ENCODE assay signal across 13 cellular contexts in the genomic region with DNA sequence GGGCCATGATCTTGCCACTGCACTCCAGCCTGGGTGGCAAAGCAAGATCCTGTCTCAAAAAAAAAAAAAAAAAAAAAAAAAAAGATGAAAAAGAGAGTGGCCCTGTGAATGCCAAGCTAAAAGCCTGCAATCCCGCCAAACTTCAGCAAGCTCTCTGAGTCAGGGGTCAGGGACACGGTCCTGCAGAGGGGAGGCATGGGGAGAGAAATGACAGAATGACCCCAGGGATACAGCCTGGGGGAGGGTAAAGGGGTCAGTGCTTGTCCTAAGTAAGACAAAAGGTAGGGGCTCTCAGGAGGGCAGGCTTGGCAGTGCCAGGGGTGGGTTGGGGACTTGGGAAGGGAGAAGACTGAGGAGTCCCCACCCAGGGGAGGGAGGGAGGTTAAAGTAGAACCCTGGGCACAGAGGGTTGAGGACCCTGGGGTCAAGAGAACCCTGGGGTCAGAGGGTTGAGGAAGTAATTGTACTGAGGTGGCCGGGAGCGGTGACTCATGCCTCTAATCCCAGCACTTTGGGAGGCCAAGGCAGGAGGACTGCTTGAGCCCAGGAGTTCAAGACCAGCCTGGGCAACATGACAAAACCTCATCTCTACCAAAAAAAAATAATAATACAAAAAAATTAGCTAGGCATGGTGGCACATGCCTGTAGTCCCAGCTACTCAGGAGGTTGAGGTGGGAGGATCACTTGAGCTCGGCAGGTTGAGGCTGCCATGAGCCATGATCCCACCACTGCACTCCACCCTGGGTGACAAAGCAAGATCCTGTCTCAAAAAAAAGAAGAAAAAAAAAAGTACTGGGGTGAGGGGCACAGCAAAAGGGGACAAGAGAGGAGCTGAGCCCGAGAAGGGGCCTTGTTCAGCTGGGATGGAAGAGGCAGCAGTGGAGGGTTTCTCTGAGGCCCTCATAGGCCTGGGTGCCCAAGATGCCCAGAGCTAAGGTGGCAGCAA. TPM values are rescaled to one million over a fixed set of nuclear protein-coding genes. Genes with fewer than 3 reads are reported as not detected.
DNase-seq lines count a peak whose midpoint lies in the region; ATAC-seq, FAIRE-seq and TF ChIP-seq lines count a peak whose summit lies in the region.
"Had no signal": no experiment of that assay in that cellular context is flagged by ENCODE, and none has a peak within 500 bp of the region (broad histone marks: within the 10 kb centered on the region; RNA-seq: fewer than 3 reads in every experiment).

No MANE protein-coding gene starts in this region.

- no peak overlapping the region for H2AFZ ChIP-seq in H1 (ENCODE audit: low read length)
- peak overlapping the region; percentile 77 for H2AFZ ChIP-seq in neuronal stem cell (ENCODE audit: low read length)

- H3K27ac ChIP-seq in cardiac muscle cell (peak overlapping the region; percentile 98), H1 (ENCODE audit: low read depth, low read length) (peak overlapping the region; percentile 69; the same call in 1 of the 2 replicates), neuronal stem cell (replicated peaks; ENCODE audit: low read length) (peak overlapping the region; percentile 95), uterus (peak overlapping the region; percentile 97 to 99)
- H3K27ac ChIP-seq: VCaP had no signal

- H2BK120ac ChIP-seq in H1 (replicated peaks; ENCODE audit: low read depth, low read length) (peak overlapping the region; percentile 36), neuronal stem cell (ENCODE audit: low read depth, low read length) (peak overlapping the region; percentile 2)

- no peaks in the 10 kb centered on the region for H3K79me1 ChIP-seq in H1 (ENCODE audit: low read depth, low read length)
- peaks cover 3% of the 10 kb centered on the region for H3K79me1 ChIP-seq in neuronal stem cell (ENCODE audit: low read depth, low read length)

- peak overlapping the region; percentile 88 for H4K8ac ChIP-seq in H1 (ENCODE audit: extremely low read depth, insufficient read depth, low read length)
- H4K8ac ChIP-seq in neuronal stem cell (ENCODE audit: low read depth, low read length) = peak overlapping the region; percentile 99

- H4K91ac ChIP-seq in H1 (replicated peaks; ENCODE audit: insufficient read length, low read length) = peak overlapping the region; percentile 77
- H4K91ac ChIP-seq in neuronal stem cell (ENCODE audit: low read depth, low read length, poor library complexity) = peak overlapping the region; percentile 64

- H3K23ac ChIP-seq in H1 (ENCODE audit: insufficient read length) (no peak overlapping the region), neuronal stem cell (ENCODE audit: low read depth, low read length, poor library complexity) (no peak overlapping the region)

- H3K9me3 ChIP-seq in cardiac muscle cell (ENCODE audit: low read depth) (no peaks in the 10 kb centered on the region), H1 (ENCODE audit: insufficient read depth in 2 of 2, low read depth in 1 of 2, low read length in 1 of 2) (no peaks in the 10 kb centered on the region), neuronal stem cell (replicated peaks in 1 of 2; ENCODE audit: control insufficient read depth in 2 of 2, insufficient read depth in 1 of 2, low read depth in 1 of 2, low read length in 2 of 2) (no peaks in the 10 kb centered on the region), uterus (no peaks in the 10 kb centered on the region)

- DNase-seq in cardiac muscle cell (ENCODE audit: low read depth in 1 of 2, low spot score in 1 of 2) (no peak), Right ventricle myocardium inferior (ENCODE audit: missing footprints) (no peak), H1 (ENCODE audit: low read depth in 1 of 2, low spot score in 2 of 2) (no peak), neuronal stem cell (ENCODE audit: low spot score) (no peak), uterus (no peak), SW480 (ENCODE audit: low spot score) (no peak), NCI-H2227 treated with DMSO at 0.1 percent for 48 hours (lab: John Stamatoyannopoulos, UW) (no peak), medulla oblongata (ENCODE audit: extremely low spot score) (no peak)
- DNase-seq: AML-193, MM.1S had no signal

- intact Hi-C loops in Right ventricle myocardium inferior (cut with DNase I) (no loop called here), uterus (cut with DNase I; ENCODE audit: low total_unique reads) (no loop called here)

- H3K4ac ChIP-seq in H1 (replicated peaks; ENCODE audit: insufficient read length, low read depth, low read length) (peak overlapping the region; percentile 86), neuronal stem cell (ENCODE audit: low read length) (no peak overlapping the region)

- peak overlapping the region; percentile 46 to 58 for H3K4me2 ChIP-seq in H1 (ENCODE audit: insufficient read depth in 1 of 2, low read depth in 2 of 2, low read length in 2 of 2)
- peak overlapping the region; percentile 42 for H3K4me2 ChIP-seq in neuronal stem cell (ENCODE audit: insufficient read depth, low read length, poor library complexity, severe bottlenecking)

- peak overlapping the region; percentile 42 for H3K56ac ChIP-seq in H1 (replicated peaks; ENCODE audit: insufficient read length, low read depth, low read length)

- FAIRE-seq in H1 (lab: Jason Lieb, UNC) = no peak

- TF ChIP-seq CTCF in cardiac muscle cell (IDR thresholded peaks at IDR 0.05; ENCODE audit: low read depth, low read length) = no peak
- TF ChIP-seq CTCF in H1 (IDR thresholded peaks at IDR 0.05; ENCODE audit: control extremely low read depth in 1 of 3, insufficient read depth in 1 of 3, low read depth in 1 of 3, low read length in 3 of 3) = no peak
- TF ChIP-seq CTCF in uterus (IDR thresholded peaks at IDR 0.05) = no peak

- no peaks in the 10 kb centered on the region for H3K79me2 ChIP-seq in H1 (ENCODE audit: control insufficient read depth in 1 of 2, insufficient read depth in 2 of 2, low read length in 2 of 2)

- H4K20me1 ChIP-seq in H1 (replicated peaks in 1 of 2; ENCODE audit: control insufficient read depth in 1 of 2, insufficient read depth in 2 of 2, low read length in 2 of 2) = peaks cover 0 to 1% of the 10 kb centered on the region in 2 experiments

- H2BK15ac ChIP-seq in H1 (ENCODE audit: low read length) = no peak overlapping the region
- peak overlapping the region; percentile 23 for H2BK15ac ChIP-seq in neuronal stem cell (ENCODE audit: low read length)

- H3K14ac ChIP-seq in H1 (ENCODE audit: insufficient read length) = no peak overlapping the region
- peak overlapping the region; percentile 39 for H3K14ac ChIP-seq in neuronal stem cell (ENCODE audit: low read length)

- H2AK5ac ChIP-seq in H1 (ENCODE audit: low read depth, low read length) = no peak overlapping the region; the same call in 1 of the 2 replicates
- peak overlapping the region; percentile 66 for H2AK5ac ChIP-seq in neuronal stem cell (ENCODE audit: low read depth, low read length)

- ATAC-seq in Right ventricle myocardium inferior = no peak

- H3K27me3 ChIP-seq in cardiac muscle cell (no peaks in the 10 kb centered on the region), H1 (replicated peaks in 1 of 4; ENCODE audit: control insufficient read depth in 3 of 4, extremely low read depth in 1 of 4, insufficient read depth in 3 of 4, low read length in 3 of 4) (no peaks in the 10 kb centered on the region; a peak in 2 of 7 replicates), neuronal stem cell (ENCODE audit: control insufficient read depth in 3 of 3, insufficient read depth in 3 of 3, low read depth in 1 of 3, low read length in 3 of 3) (no peaks in the 10 kb centered on the region), uterus (no peaks in the 10 kb centered on the region)

- no peak for TF ChIP-seq EP300 in H1 (IDR thresholded peaks at IDR 0.05; ENCODE audit: borderline replicate concordance in 1 of 2, low read depth in 2 of 2, low read length in 2 of 2)

- H3K18ac ChIP-seq in H1 (ENCODE audit: extremely low read depth, low read length) (peak overlapping the region; percentile 80), neuronal stem cell (ENCODE audit: low read length) (peak overlapping the region; percentile 89)

- peak overlapping the region; percentile 69 for H4K5ac ChIP-seq in H1 (ENCODE audit: insufficient read length, low read depth, low read length)

- peak overlapping the region; percentile 99 for H2BK12ac ChIP-seq in H1 (ENCODE audit: low read depth, low read length)
- H2BK12ac ChIP-seq in neuronal stem cell (ENCODE audit: low read length) = peak overlapping the region; percentile 3

- TF ChIP-seq RAD21 in H1 (IDR thresholded peaks at IDR 0.05 in 1 of 2, conservative IDR thresholded peaks at IDR 0.05 in 1 of 2; ENCODE audit: low read depth in 2 of 2, low read length in 2 of 2) = no peak

- H3K4me3 ChIP-seq in cardiac muscle cell (no peak overlapping the region), H1 (ENCODE audit: extremely low read depth in 1 of 4, insufficient read depth in 2 of 4, low read depth in 3 of 4, low read length in 4 of 4) (0 out of 8 replicates have a peak overlapping the region, but pooled peaks of 2 of the 4 experiments have one; percentile 1 to 19), neuronal stem cell (ENCODE audit: low read length in 2 of 2) (no peak overlapping the region), uterus (no peak overlapping the region)

- H3K36me3 ChIP-seq in cardiac muscle cell (no peaks in the 10 kb centered on the region), H1 (ENCODE audit: control insufficient read depth in 2 of 4, insufficient read depth in 4 of 4, low read length in 3 of 4) (no peaks in the 10 kb centered on the region), neuronal stem cell (replicated peaks in 1 of 2; ENCODE audit: control insufficient read depth in 2 of 2, insufficient read depth in 2 of 2, low read length in 2 of 2) (peaks cover 4 to 10% of the 10 kb centered on the region in 2 donors), uterus (no peaks in the 10 kb centered on the region)

- TF ChIP-seq POLR2A in H1 (IDR thresholded peaks at IDR 0.05; ENCODE audit: control extremely low read depth in 1 of 2, low read depth in 2 of 2, low read length in 2 of 2) (no peak; a peak in 1 of 3 replicates), uterus (IDR thresholded peaks at IDR 0.05) (no peak)

- H2BK5ac ChIP-seq in H1 (ENCODE audit: low read depth, low read length) (peak overlapping the region; percentile 86), neuronal stem cell (ENCODE audit: low read length) (peak overlapping the region; percentile 80)

- POLR2A ChIA-PET in H1 (lab: Charles Lee; ENCODE audit: partially characterized antibody) = interaction anchor here (0.6 to 3.5 kb wide), 23 partner anchors 9 to 584 kb away, joined by 3 to 19 read pairs (median 5); a partner anchor contains a TSS

- peaks cover 4% of the 10 kb centered on the region; the same call in 1 of the 2 replicates for H3K23me2 ChIP-seq in H1 (ENCODE audit: low read depth, low read length)

- CTCF ChIA-PET in H1 (lab: Charles Lee; ENCODE audit: partially characterized antibody) = interaction anchor here (0.6 to 53.5 kb wide), 15 partner anchors 8 to 462 kb away, joined by 3 to 2149 read pairs (median 5); a partner anchor contains a TSS

- H3K9ac ChIP-seq in H1 (replicated peaks in 1 of 4; ENCODE audit: extremely low read depth in 1 of 4, low read depth in 3 of 4, low read length in 3 of 4) (no peak overlapping the region; a peak in 1 of 7 replicates), neuronal stem cell (ENCODE audit: low read depth, low read length, poor library complexity) (peak overlapping the region; percentile 32)

- 73% methylated on average over 6 of the region's 6 CpGs; no CpG with 5 or more reads in 1 of the 2 experiments for WGBS in H1 (ENCODE audit: extremely low coverage in 1 of 2, insufficient coverage in 1 of 2, insufficient read length in 1 of 2, insufficient replicate concordance in 2 of 2, low coverage in 1 of 2, low lambda C conversion rate in 2 of 2, missing lambda C conversion rate in 1 of 2), 2 experiments
- WGBS in neuronal stem cell (ENCODE audit: extremely low coverage in 2 of 2, insufficient read length in 2 of 2, insufficient replicate concordance in 1 of 2), 2 donors = no CpG with 5 or more reads among the region's 6 CpGs

- peak overlapping the region; percentile 97; the same call in 1 of the 2 replicates for H2BK20ac ChIP-seq in H1 (ENCODE audit: low read length)

- peaks cover 52% of the 10 kb centered on the region for H3K4me1 ChIP-seq in cardiac muscle cell (ENCODE audit: low read depth)
- peaks cover 0 to 54% (median 44%) of the 10 kb centered on the region in 4 experiments; a peak in 6 of 7 replicates for H3K4me1 ChIP-seq in H1 (replicated peaks in 1 of 4; ENCODE audit: control insufficient read depth in 3 of 4, insufficient read depth in 4 of 4, low read length in 3 of 4)
- H3K4me1 ChIP-seq in neuronal stem cell (ENCODE audit: control insufficient read depth in 2 of 2, insufficient read depth in 1 of 2, low read depth in 1 of 2, low read length in 2 of 2) = peaks cover 58 to 64% of the 10 kb centered on the region in 2 donors
- peaks cover 9 to 40% of the 10 kb centered on the region in 2 donors for H3K4me1 ChIP-seq in uterus

RNA-seq across cellular contexts. Expression of a gene that starts 5.2 kb away (rescaled TPM):
- total RNA-seq in cardiac muscle cell (16.7 and 25.9 TPM in 2 replicates), Right ventricle myocardium inferior (19.8 TPM), uterus (100 to 1,000 TPM in 1 of 4 donors, 10 to 100 TPM in 3; 24.1 to 113 (median 77.2) TPM)
- polyA plus RNA-seq in cardiac muscle cell (20.6 and 23.1 TPM in 2 replicates), H1 (2011; rRNA removed) (3.0 and 7.1 TPM in 2 replicates)
- total RNA-seq in H1 (2021; fragmentation: NEBNext Ultra II Directional; extraction: Animal tissue kit (Norgen Biotek cat#: 25700)) = 4.7 and 4.8 TPM in 2 replicates
- 7.4 TPM for polyA plus RNA-seq in H1 (2011; cell fraction: cytosol; rRNA removed)
- polyA plus RNA-seq in H1 (2011; cell fraction: nucleus; rRNA removed) = 37.5 TPM
- 3.1 to 6.7 TPM (median 5.4 TPM) in 4 replicates for polyA plus RNA-seq in H1 (2012, experiment 1 of 2)
- 2.1 TPM for polyA plus RNA-seq in H1 (2012, experiment 2 of 2)
- 2.4 TPM for polyA plus RNA-seq in H1 (2013, experiment 1 of 2)
- 2.4 TPM for polyA plus RNA-seq in H1 (2013, experiment 2 of 2)
- polyA minus RNA-seq in H1 (2011; rRNA and poly(A)+ RNA removed) = 1.2 and 1.4 TPM in 2 replicates
- 9.0 TPM for polyA minus RNA-seq in H1 (2011; cell fraction: cytosol; rRNA and poly(A)+ RNA removed)
- polyA minus RNA-seq in H1 (2011; cell fraction: nucleus; rRNA and poly(A)+ RNA removed) = 6.6 TPM
- 5.0 TPM for polyA plus RNA-seq in neuronal stem cell (2013, experiment 1 of 2)
- 5.2 TPM for polyA plus RNA-seq in neuronal stem cell (2013, experiment 2 of 2)

RNA-seq across cellular contexts. Expression of a gene that starts 15.2 kb away (rescaled TPM):
- 26.4 and 29.2 TPM in 2 replicates for total RNA-seq in cardiac muscle cell
- polyA plus RNA-seq in cardiac muscle cell = 16.4 and 18.1 TPM in 2 replicates
- 29.8 TPM for total RNA-seq in Right ventricle myocardium inferior
- total RNA-seq in H1 (2021; fragmentation: NEBNext Ultra II Directional; extraction: Animal tissue kit (Norgen Biotek cat#: 25700)) = 0.57 and 0.58 TPM in 2 replicates
- polyA plus RNA-seq in H1 (2011; rRNA removed) = 0.68 and 0.94 TPM in 2 replicates
- polyA plus RNA-seq in H1 (2011; cell fraction: cytosol; rRNA removed) = 0.74 TPM
- polyA plus RNA-seq in H1 (2011; cell fraction: nucleus; rRNA removed) = 1.1 TPM
- 0.37 to 0.74 TPM (median 0.57 TPM) in 4 replicates for polyA plus RNA-seq in H1 (2012, experiment 1 of 2)
- polyA plus RNA-seq in H1 (2012, experiment 2 of 2) = 0.38 TPM
- 0.20 TPM for polyA plus RNA-seq in H1 (2013, experiment 1 of 2)
- polyA plus RNA-seq in H1 (2013, experiment 2 of 2) = 0.15 TPM
- 0.63 and 0.69 TPM in 2 replicates for polyA minus RNA-seq in H1 (2011; rRNA and poly(A)+ RNA removed)
- polyA minus RNA-seq in H1 (2011; cell fraction: cytosol; rRNA and poly(A)+ RNA removed) = not detected
- not detected for polyA minus RNA-seq in H1 (2011; cell fraction: nucleus; rRNA and poly(A)+ RNA removed)
- 0.28 TPM for polyA plus RNA-seq in neuronal stem cell (2013, experiment 1 of 2)
- 0.21 TPM for polyA plus RNA-seq in neuronal stem cell (2013, experiment 2 of 2)
- 1 to 10 TPM in 1 of 4 donors, under 1 TPM in 1, not detected in 2; 0.90 to 1.5 TPM for total RNA-seq in uterus
- total RNA-seq: activated T-helper 2 cell treated with anti-CD3 and anti-CD28 coated beads, Interferon-gamma antibody, Interleukin-2, Interleukin-4, amounts not matched to agents 10 μg/mL and 5 μg/mL and 100 μg/mL, durations not matched to agents 14 hours and 24 hours and 36 hours; mononuclear cell had no signal

RNA-seq across cellular contexts. Expression of a gene that starts 27.7 kb away (rescaled TPM):
- total RNA-seq in cardiac muscle cell (160 and 179 TPM in 2 replicates), Right ventricle myocardium inferior (153 TPM), uterus (100 to 1,000 TPM; 123 to 325 (median 173) TPM)
- polyA plus RNA-seq in cardiac muscle cell (255 and 285 TPM in 2 replicates), H1 (2011; rRNA removed) (516 and 539 TPM in 2 replicates)
- 168 and 169 TPM in 2 replicates for total RNA-seq in H1 (2021; fragmentation: NEBNext Ultra II Directional; extraction: Animal tissue kit (Norgen Biotek cat#: 25700))
- 378 TPM for polyA plus RNA-seq in H1 (2011; cell fraction: cytosol; rRNA removed)
- polyA plus RNA-seq in H1 (2011; cell fraction: nucleus; rRNA removed) = 319 TPM
- 135 to 260 TPM (median 228 TPM) in 4 replicates for polyA plus RNA-seq in H1 (2012, experiment 1 of 2)
- polyA plus RNA-seq in H1 (2012, experiment 2 of 2) = 195 TPM
- polyA plus RNA-seq in H1 (2013, experiment 1 of 2) = 215 TPM
- 242 TPM for polyA plus RNA-seq in H1 (2013, experiment 2 of 2)
- polyA minus RNA-seq in H1 (2011; rRNA and poly(A)+ RNA removed) = 310 and 337 TPM in 2 replicates
- polyA minus RNA-seq in H1 (2011; cell fraction: cytosol; rRNA and poly(A)+ RNA removed) = 106 TPM
- 98.5 TPM for polyA minus RNA-seq in H1 (2011; cell fraction: nucleus; rRNA and poly(A)+ RNA removed)
- 457 TPM for polyA plus RNA-seq in neuronal stem cell (2013, experiment 1 of 2)
- 458 TPM for polyA plus RNA-seq in neuronal stem cell (2013, experiment 2 of 2)

RNA-seq across cellular contexts. Expression of a gene that starts 28.5 kb away (rescaled TPM):
- total RNA-seq in cardiac muscle cell (61.0 and 75.3 TPM in 2 replicates), Right ventricle myocardium inferior (69.4 TPM), uterus (10 to 100 TPM; 14.1 to 81.5 (median 25.1) TPM)
- polyA plus RNA-seq in cardiac muscle cell (106 and 110 TPM in 2 replicates), H1 (2011; rRNA removed) (76.7 and 123 TPM in 2 replicates)
- total RNA-seq in H1 (2021; fragmentation: NEBNext Ultra II Directional; extraction: Animal tissue kit (Norgen Biotek cat#: 25700)) = 88.8 and 97.8 TPM in 2 replicates
- polyA plus RNA-seq in H1 (2011; cell fraction: cytosol; rRNA removed) = 76.7 TPM
- polyA plus RNA-seq in H1 (2011; cell fraction: nucleus; rRNA removed) = 310 TPM
- 72.6 to 93.2 TPM (median 89.6 TPM) in 4 replicates for polyA plus RNA-seq in H1 (2012, experiment 1 of 2)
- polyA plus RNA-seq in H1 (2012, experiment 2 of 2) = 133 TPM
- polyA plus RNA-seq in H1 (2013, experiment 1 of 2) = 61.4 TPM
- 54.6 TPM for polyA plus RNA-seq in H1 (2013, experiment 2 of 2)
- polyA minus RNA-seq in H1 (2011; rRNA and poly(A)+ RNA removed) = 47.8 and 50.1 TPM in 2 replicates
- polyA minus RNA-seq in H1 (2011; cell fraction: cytosol; rRNA and poly(A)+ RNA removed) = 33.3 TPM
- polyA minus RNA-seq in H1 (2011; cell fraction: nucleus; rRNA and poly(A)+ RNA removed) = 86.7 TPM
- polyA plus RNA-seq in neuronal stem cell (2013, experiment 1 of 2) = 23.1 TPM
- 22.1 TPM for polyA plus RNA-seq in neuronal stem cell (2013, experiment 2 of 2)

RNA-seq across cellular contexts. Expression of a gene that starts 35.5 kb away (rescaled TPM):
- total RNA-seq in cardiac muscle cell (3.6 and 6.4 TPM in 2 replicates), Right ventricle myocardium inferior (1.4 TPM), uterus (1 to 10 TPM in 3 of 4 donors, not detected in 1; 1.9 to 3.9 (median 3.3) TPM)
- polyA plus RNA-seq in cardiac muscle cell (2.4 and 6.2 TPM in 2 replicates), H1 (2011; rRNA removed) (12.2 and 13.0 TPM in 2 replicates)
- total RNA-seq in H1 (2021; fragmentation: NEBNext Ultra II Directional; extraction: Animal tissue kit (Norgen Biotek cat#: 25700)) = 3.2 and 4.9 TPM in 2 replicates
- 7.5 TPM for polyA plus RNA-seq in H1 (2011; cell fraction: cytosol; rRNA removed)
- polyA plus RNA-seq in H1 (2011; cell fraction: nucleus; rRNA removed) = 9.4 TPM
- polyA plus RNA-seq in H1 (2012, experiment 1 of 2) = 3.3 to 4.6 TPM (median 4.3 TPM) in 4 replicates
- polyA plus RNA-seq in H1 (2012, experiment 2 of 2) = 6.7 TPM
- 3.5 TPM for polyA plus RNA-seq in H1 (2013, experiment 1 of 2)
- polyA plus RNA-seq in H1 (2013, experiment 2 of 2) = 3.8 TPM
- 2.1 and 6.2 TPM in 2 replicates for polyA minus RNA-seq in H1 (2011; rRNA and poly(A)+ RNA removed)
- polyA minus RNA-seq in H1 (2011; cell fraction: cytosol; rRNA and poly(A)+ RNA removed) = 5.6 TPM
- polyA minus RNA-seq in H1 (2011; cell fraction: nucleus; rRNA and poly(A)+ RNA removed) = 5.2 TPM
- polyA plus RNA-seq in neuronal stem cell (2013, experiment 1 of 2) = 2.5 TPM
- polyA plus RNA-seq in neuronal stem cell (2013, experiment 2 of 2) = 2.0 TPM

Comparison
In these comparisons a context has a peak if more than half of its experiments do, and no peak if none do; other contexts are left out.
1. RNA of a gene that starts 15.2 kb away (total RNA-seq): 29.8 TPM in Right ventricle myocardium inferior (single experiment) and 26.4 to 29.2 TPM in cardiac muscle cell; 0.90 to 1.5 TPM in uterus and 0.57 to 0.58 TPM in H1; every median in the first group is over 10 times any median in the second.
2. Peak in every context shown above with its lines, with median percentiles within 50 percentile points of each other: H3K27ac ChIP-seq.